Comparison of ENCODE assay signal across 1 cellular context in genomic region chr2:47065771-47066380, GRCh38.
TF ChIP-seq lines count a peak whose summit lies in the region.

No MANE protein-coding gene starts in this region.

TF ChIP-seq in GM23338, 12 proteins besides CTCF, POLR2A, EP300 and RAD21 (continued from another document):
- TF ChIP-seq ZNF462 (CRISPR knock-in tag; IDR thresholded peaks at IDR 0.05) (no peak), EZH2 (IDR thresholded peaks at IDR 0.05; ENCODE audit: low read depth, unreplicated experiment) (no peak), NANOG (IDR thresholded peaks at IDR 0.05; ENCODE audit: borderline replicate concordance) (no peak), STAT1 (IDR thresholded peaks at IDR 0.05; ENCODE audit: unreplicated experiment) (no peak)
